In the genomic region with DNA sequence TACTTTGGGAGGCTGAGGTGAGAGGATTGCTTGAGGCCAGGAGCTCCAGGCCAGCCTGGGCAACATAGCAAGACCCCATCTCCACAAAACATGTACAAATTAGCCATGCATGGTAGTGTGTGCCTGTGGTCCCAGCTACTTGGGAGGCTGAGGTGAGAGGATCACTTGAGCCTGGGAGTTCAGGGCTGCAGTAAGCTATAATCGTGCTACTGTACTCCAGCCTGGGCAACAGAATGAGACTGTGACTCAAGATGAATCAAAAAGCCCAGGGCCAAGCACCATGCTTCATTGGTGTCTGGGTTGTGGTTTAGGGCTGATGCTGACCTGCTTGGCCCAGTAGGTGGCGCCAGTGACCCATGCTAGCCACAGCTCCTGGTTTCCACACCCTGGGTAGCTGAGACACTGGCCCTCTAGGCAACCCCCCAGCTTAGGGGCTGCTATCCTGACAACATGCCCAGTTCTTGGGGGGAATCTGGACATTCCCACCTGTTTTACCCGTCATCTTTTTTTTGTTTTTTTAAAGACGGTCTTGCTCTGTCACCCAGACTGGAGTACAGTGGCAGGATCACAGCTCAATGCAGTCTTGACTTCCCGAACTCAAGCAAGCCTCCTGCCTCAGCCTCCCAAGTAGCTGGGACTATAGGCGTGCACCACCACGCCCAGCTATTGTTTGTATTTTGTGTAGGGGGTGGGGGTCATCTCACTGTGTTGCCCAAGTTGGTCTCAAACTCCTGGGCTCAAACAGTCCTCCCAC, we compare ENCODE assay signal across 8 cellular contexts. TPM values are rescaled to one million over a fixed set of nuclear protein-coding genes. Genes with fewer than 3 reads are reported as not detected.
DNase-seq lines count a peak whose midpoint lies in the region; ATAC-seq and TF ChIP-seq lines count a peak whose summit lies in the region.

No MANE protein-coding gene starts in this region.

- no peak for TF ChIP-seq POLR2A in lower leg skin (IDR thresholded peaks at IDR 0.05)

- 55 to 61% methylated on average over 7 of the region's 7 CpGs for WGBS in lower leg skin, 2 donors

- intact Hi-C loops in CD4-positive, alpha-beta T cell (cut with DNase I, micrococcal nuclease), result loop anchor here (1.0 to 5.0 kb wide), 7 partner anchors 59 to 314 kb away; no protein-coding TSS in a partner anchor
- intact Hi-C loops in activated CD4-positive, alpha-beta T cell treated with anti-CD3 and anti-CD28 coated beads, Interleukin-2, amount 10 ng/mL, durations not matched to agents 24 days and 14 days (cut with micrococcal nuclease), result loop anchor here (1.0 to 2.0 kb wide), 2 partner anchors 59 to 121 kb away; no protein-coding TSS in a partner anchor
- intact Hi-C loops in colonic mucosa (cut with DNase I), result loop anchor here (2.0 to 5.0 kb wide), 2 partner anchors 59 to 119 kb away; no protein-coding TSS in a partner anchor
- intact Hi-C loops in lower leg skin (cut with DNase I; ENCODE audit: low total_unique reads), result no loop called here

- H3K27me3 Mint-ChIP-seq in CD4-positive, alpha-beta T cell, result no peaks in the 10 kb centered on the region
- H3K27me3 Mint-ChIP-seq in activated CD4-positive, alpha-beta T cell treated with anti-CD3 and anti-CD28 coated beads, Interleukin-2, amount 10 ng/mL, durations not matched to agents 24 days and 14 days, result no peaks in the 10 kb centered on the region

- H3K4me1 ChIP-seq in colonic mucosa, result peaks cover 9% of the 10 kb centered on the region

- H3K27me3 ChIP-seq in CD4-positive, alpha-beta T cell (ENCODE audit: control insufficient read depth, insufficient read depth, low read length), result no peaks in the 10 kb centered on the region
- no peaks in the 10 kb centered on the region for H3K27me3 ChIP-seq in colonic mucosa

- peak; percentile 73 to 87 (median 80) for DNase-seq in CD4-positive, alpha-beta T cell
- DNase-seq in GOT3 (lab: John Stamatoyannopoulos, UW) (peak; percentile 65), NCI-H345 treated with DMSO at 0.1 percent for 48 hours (lab: John Stamatoyannopoulos, UW; ENCODE audit: unreplicated experiment) (peak; percentile 3), colonic mucosa (peak; percentile 80), lower leg skin (ENCODE audit: low spot score in 2 of 2) (peak; percentile 74 to 94)
- DNase-seq in activated CD4-positive, alpha-beta T cell treated with anti-CD3 and anti-CD28 coated beads, Interleukin-2, amount 10 ng/mL, durations not matched to agents 24 days and 14 days, result peak; percentile 94
- peak; percentile 70 to 79 (median 77) for DNase-seq in stimulated activated CD4-positive, alpha-beta T cell treated with anti-CD3 and anti-CD28 coated beads, TNF-alpha, amount 100 ng/mL, for 48 hours (ENCODE audit: low read depth in 3 of 3)

- H3K4me3 ChIP-seq in colonic mucosa (no peak overlapping the region), lower leg skin (ENCODE audit: low read depth, poor library complexity, severe bottlenecking) (no peak overlapping the region)

- H3K9me3 Mint-ChIP-seq in CD4-positive, alpha-beta T cell, result no peaks in the 10 kb centered on the region
- H3K9me3 Mint-ChIP-seq in activated CD4-positive, alpha-beta T cell treated with anti-CD3 and anti-CD28 coated beads, Interleukin-2, amount 10 ng/mL, durations not matched to agents 24 days and 14 days, result no peaks in the 10 kb centered on the region

- ATAC-seq in CD4-positive, alpha-beta T cell (ENCODE audit: poor library complexity), result peak; percentile 97
- no peak for ATAC-seq in HG03039 (IDR thresholded peaks at IDR 0.05; ENCODE audit: unreplicated experiment)

- CTCF ChIA-PET in CD4-positive, alpha-beta T cell (lab: Charles Lee), result interaction anchor here (0.9 to 4.3 kb wide), 20 partner anchors 9 to 628 kb away, joined by 3 to 89 read pairs (median 5); a partner anchor contains a TSS

- no peaks in the 10 kb centered on the region for H3K36me3 ChIP-seq in colonic mucosa

- peaks cover 12% of the 10 kb centered on the region for H3K36me3 Mint-ChIP-seq in CD4-positive, alpha-beta T cell (ENCODE audit: low read depth)
- H3K36me3 Mint-ChIP-seq in activated CD4-positive, alpha-beta T cell treated with anti-CD3 and anti-CD28 coated beads, Interleukin-2, amount 10 ng/mL, durations not matched to agents 24 days and 14 days (ENCODE audit: low read depth), result peaks cover 29% of the 10 kb centered on the region

- H3K27ac Mint-ChIP-seq in CD4-positive, alpha-beta T cell, result no peak overlapping the region
- H3K27ac Mint-ChIP-seq in activated CD4-positive, alpha-beta T cell treated with anti-CD3 and anti-CD28 coated beads, Interleukin-2, amount 10 ng/mL, durations not matched to agents 24 days and 14 days, result no peak overlapping the region

- peak overlapping the region; percentile 60 for H3K4me3 Mint-ChIP-seq in CD4-positive, alpha-beta T cell
- no peak overlapping the region for H3K4me3 Mint-ChIP-seq in activated CD4-positive, alpha-beta T cell treated with anti-CD3 and anti-CD28 coated beads, Interleukin-2, amount 10 ng/mL, durations not matched to agents 24 days and 14 days

- H3K4me1 Mint-ChIP-seq in CD4-positive, alpha-beta T cell (ENCODE audit: low read depth), result peaks cover 10% of the 10 kb centered on the region
- peaks cover 5% of the 10 kb centered on the region for H3K4me1 Mint-ChIP-seq in activated CD4-positive, alpha-beta T cell treated with anti-CD3 and anti-CD28 coated beads, Interleukin-2, amount 10 ng/mL, durations not matched to agents 24 days and 14 days

- TF ChIP-seq CTCF in CD4-positive, alpha-beta T cell (IDR thresholded peaks at IDR 0.05), result peak; percentile 89
- TF ChIP-seq CTCF in colonic mucosa (IDR thresholded peaks at IDR 0.05), result peak; percentile 90
- peak in 1 of 3 donors; percentile 63 for TF ChIP-seq CTCF in lower leg skin (IDR thresholded peaks at IDR 0.05)

- no peak overlapping the region for H3K27ac ChIP-seq in CD4-positive, alpha-beta T cell (ENCODE audit: low read depth, low read length)
- no peak overlapping the region for H3K27ac ChIP-seq in colonic mucosa

- no peaks in the 10 kb centered on the region for H3K9me3 ChIP-seq in CD4-positive, alpha-beta T cell (ENCODE audit: control insufficient read depth, low read length)
- H3K9me3 ChIP-seq in colonic mucosa, result no peaks in the 10 kb centered on the region

- POLR2A ChIA-PET in CD4-positive, alpha-beta T cell (lab: Charles Lee), result interaction anchor here (0.6 to 1.6 kb wide), 7 partner anchors 11 to 152 kb away, joined by 3 to 25 read pairs (median 3); a partner anchor contains a TSS

- no peak overlapping the region for H3K9ac ChIP-seq in colonic mucosa (ENCODE audit: low read depth in 2 of 2, low read length in 2 of 2)

RNA-seq across cellular contexts. Expression of a gene that starts 5.5 kb away (rescaled TPM):
- total RNA-seq in CD4-positive, alpha-beta T cell, result 10 to 100 TPM; 26.9 to 28.1 TPM
- total RNA-seq in activated CD4-positive, alpha-beta T cell treated with anti-CD3 and anti-CD28 coated beads, Interleukin-2, amount 10 ng/mL, durations not matched to agents 24 days and 14 days, result 126 and 136 TPM in 2 replicates
- total RNA-seq in colonic mucosa, result 100 to 1,000 TPM in 1 of 2 donors, 10 to 100 TPM in 1; 45.2 to 122 TPM
- 10 to 100 TPM; 32.6 to 91.9 (median 47.4) TPM for total RNA-seq in lower leg skin

RNA-seq across cellular contexts. Expression of a gene that starts 28.6 kb away (rescaled TPM):
- not detected for total RNA-seq in CD4-positive, alpha-beta T cell
- total RNA-seq in activated CD4-positive, alpha-beta T cell treated with anti-CD3 and anti-CD28 coated beads, Interleukin-2, amount 10 ng/mL, durations not matched to agents 24 days and 14 days, result 0.62 TPM in 1 of 2 replicates, not detected in the other
- total RNA-seq in colonic mucosa (not detected), lower leg skin (under 1 TPM in 1 of 4 donors, not detected in 3; 0.36 TPM)

Comparison
In these comparisons a context has a peak if more than half of its experiments do, and no peak if none do; other contexts are left out.
1. DNase-seq: peak in every context shown above with its lines; median percentile 94 in activated CD4-positive, alpha-beta T cell treated with anti-CD3 and anti-CD28 coated beads, Interleukin-2, amount 10 ng/mL, durations not matched to agents 24 days and 14 days; 84 in lower leg skin; 80 in CD4-positive, alpha-beta T cell; 80 in colonic mucosa; 77 in stimulated activated CD4-positive, alpha-beta T cell treated with anti-CD3 and anti-CD28 coated beads, TNF-alpha, amount 100 ng/mL, for 48 hours; 65 in GOT3; 3 in NCI-H345 treated with DMSO at 0.1 percent for 48 hours.